ENCODE assay signal across 9 cellular contexts in the genomic region with DNA sequence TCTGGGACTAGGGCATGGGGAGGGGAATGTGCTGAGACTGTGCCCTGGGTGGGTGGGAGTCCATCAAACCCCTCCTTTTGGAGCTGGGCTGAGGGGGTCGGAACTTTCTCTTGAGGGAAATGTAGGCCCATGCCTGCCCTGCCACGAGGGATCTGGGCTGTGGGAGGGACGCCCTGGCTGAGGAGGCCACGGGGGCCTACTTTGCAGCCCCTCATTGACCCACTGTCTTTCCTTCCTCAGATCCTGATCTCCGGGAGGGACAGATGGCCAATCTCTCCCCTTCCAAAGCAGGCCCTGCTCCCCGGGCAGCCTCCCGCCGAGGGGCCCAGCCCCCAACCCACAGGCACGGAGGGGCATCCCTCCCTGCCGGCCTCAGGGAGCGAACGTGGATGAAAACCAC. TPM values are rescaled to one million over a fixed set of nuclear protein-coding genes. Genes with fewer than 3 reads are reported as not detected.
DNase-seq lines count a peak whose midpoint lies in the region; ATAC-seq, FAIRE-seq and TF ChIP-seq lines count a peak whose summit lies in the region.
"Had no signal": no experiment of that assay in that cellular context is flagged by ENCODE, and none has a peak within 500 bp of the region (broad histone marks: within the 10 kb centered on the region; RNA-seq: fewer than 3 reads in every experiment).

No MANE protein-coding gene starts in this region.

- H2BK20ac ChIP-seq in H1 (ENCODE audit: low read length) = peak overlapping the region; percentile 61; the same call in 1 of the 2 replicates

- no peaks in the 10 kb centered on the region for H3K23me2 ChIP-seq in H1 (ENCODE audit: low read depth, low read length)

- H4K20me1 ChIP-seq in H1 (replicated peaks in 1 of 2; ENCODE audit: control insufficient read depth in 1 of 2, insufficient read depth in 2 of 2, low read length in 2 of 2) = no peaks in the 10 kb centered on the region

- H2BK120ac ChIP-seq in H1 (replicated peaks; ENCODE audit: low read depth, low read length) = peak overlapping the region; percentile 61

- no peak overlapping the region for H3K23ac ChIP-seq in H1 (ENCODE audit: insufficient read length)

- POLR2A ChIA-PET in H1 (lab: Charles Lee; ENCODE audit: partially characterized antibody) = interaction anchor here (0.8 to 1.3 kb wide), 6 partner anchors 11 to 85 kb away, joined by 3 to 8 read pairs (median 4); a partner anchor contains a TSS
- POLR2A ChIA-PET in naive thymus-derived CD4-positive, alpha-beta T cell (lab: Charles Lee) = interaction anchor here (0.9 to 3.4 kb wide), 2 partner anchors 8 to 13 kb away, joined by 4 to 25 read pairs; no protein-coding TSS in a partner anchor

- TF ChIP-seq EP300 in H1 (IDR thresholded peaks at IDR 0.05; ENCODE audit: borderline replicate concordance in 1 of 2, low read depth in 2 of 2, low read length in 2 of 2) = no peak

- H3K27me3 Mint-ChIP-seq in naive thymus-derived CD4-positive, alpha-beta T cell = peaks cover 0 to 2% (median 0%) of the 10 kb centered on the region in 5 donors

- peak overlapping the region; percentile 91; the same call in 1 of the 2 replicates for H4K8ac ChIP-seq in H1 (ENCODE audit: extremely low read depth, insufficient read depth, low read length)

- H3K36me3 ChIP-seq in H1 (ENCODE audit: control insufficient read depth in 2 of 4, insufficient read depth in 4 of 4, low read length in 3 of 4) (no peaks in the 10 kb centered on the region), thyroid gland (no peaks in the 10 kb centered on the region)
- no peaks in the 10 kb centered on the region for H3K36me3 ChIP-seq in naive thymus-derived CD4-positive, alpha-beta T cell (ENCODE audit: control insufficient read depth in 2 of 3, insufficient read depth in 3 of 3, low read length in 3 of 3)

- TF ChIP-seq CTCF in H1 (IDR thresholded peaks at IDR 0.05; ENCODE audit: control extremely low read depth in 1 of 3, insufficient read depth in 1 of 3, low read depth in 1 of 3, low read length in 3 of 3) (no peak), thyroid gland (IDR thresholded peaks at IDR 0.05) (no peak)

- no peak overlapping the region for H2AFZ ChIP-seq in H1 (ENCODE audit: low read length)

- H4K5ac ChIP-seq in H1 (ENCODE audit: insufficient read length, low read depth, low read length) = peak overlapping the region; percentile 60

- H3K14ac ChIP-seq in H1 (ENCODE audit: insufficient read length) = no peak overlapping the region

- no peak overlapping the region for H2AK5ac ChIP-seq in H1 (ENCODE audit: low read depth, low read length)

- 75% methylated on average over 11 of the region's 12 CpGs; no CpG with 5 or more reads in 1 of the 2 experiments for WGBS in H1 (ENCODE audit: extremely low coverage in 1 of 2, insufficient coverage in 1 of 2, insufficient read length in 1 of 2, insufficient replicate concordance in 2 of 2, low coverage in 1 of 2, low lambda C conversion rate in 2 of 2, missing lambda C conversion rate in 1 of 2), 2 experiments
- 56 to 57% methylated on average over 12 of the region's 12 CpGs for WGBS in thyroid gland, 2 donors

- H3K4me1 Mint-ChIP-seq in naive thymus-derived CD4-positive, alpha-beta T cell = peaks cover 4 to 8% (median 7%) of the 10 kb centered on the region in 7 donors

- H3K9ac ChIP-seq in H1 (replicated peaks in 1 of 4; ENCODE audit: extremely low read depth in 1 of 4, low read depth in 3 of 4, low read length in 3 of 4) = no peak overlapping the region

- peak overlapping the region in 7 of 9 donors; percentile 10 to 97 (median 83) for H3K27ac Mint-ChIP-seq in naive thymus-derived CD4-positive, alpha-beta T cell

- no peak overlapping the region for H3K4me3 ChIP-seq in H1 (ENCODE audit: extremely low read depth in 1 of 4, insufficient read depth in 2 of 4, low read depth in 3 of 4, low read length in 4 of 4)
- H3K4me3 ChIP-seq in naive thymus-derived CD4-positive, alpha-beta T cell (ENCODE audit: low read length) = no peak overlapping the region
- H3K4me3 ChIP-seq in thyroid gland (replicated peaks in 1 of 3) = no peak overlapping the region

- ATAC-seq in naive thymus-derived CD4-positive, alpha-beta T cell = no peak

- no peak overlapping the region for H3K4ac ChIP-seq in H1 (replicated peaks; ENCODE audit: insufficient read length, low read depth, low read length)

- peak overlapping the region in 1 of 2 experiments; percentile 7; a peak in 1 of 4 replicates for H3K4me2 ChIP-seq in H1 (ENCODE audit: insufficient read depth in 1 of 2, low read depth in 2 of 2, low read length in 2 of 2)

- peak overlapping the region; percentile 34; the same call in 1 of the 2 replicates for H3K18ac ChIP-seq in H1 (ENCODE audit: extremely low read depth, low read length)

- no peak for TF ChIP-seq POLR2A in H1 (IDR thresholded peaks at IDR 0.05; ENCODE audit: control extremely low read depth in 1 of 2, low read depth in 2 of 2, low read length in 2 of 2)
- TF ChIP-seq POLR2A in thyroid gland (IDR thresholded peaks at IDR 0.05) = no peak

- H3K9me3 ChIP-seq in H1 (ENCODE audit: insufficient read depth in 2 of 2, low read depth in 1 of 2, low read length in 1 of 2) (no peaks in the 10 kb centered on the region), thyroid gland (no peaks in the 10 kb centered on the region)
- no peaks in the 10 kb centered on the region for H3K9me3 ChIP-seq in naive thymus-derived CD4-positive, alpha-beta T cell (ENCODE audit: control insufficient read depth in 2 of 3, low read length in 3 of 3)

- intact Hi-C loops in naive thymus-derived CD4-positive, alpha-beta T cell (cut with micrococcal nuclease) = loop anchor here (1.0 kb wide), 5 partner anchors 8 to 371 kb away; no protein-coding TSS in a partner anchor
- intact Hi-C loops in thyroid gland (cut with DNase I) = no loop called here

- H3K56ac ChIP-seq in H1 (replicated peaks; ENCODE audit: insufficient read length, low read depth, low read length) = no peak overlapping the region

- no peaks in the 10 kb centered on the region for H3K36me3 Mint-ChIP-seq in naive thymus-derived CD4-positive, alpha-beta T cell

- no peaks in the 10 kb centered on the region for H3K9me3 Mint-ChIP-seq in naive thymus-derived CD4-positive, alpha-beta T cell

- H3K79me2 ChIP-seq in H1 (ENCODE audit: control insufficient read depth in 1 of 2, insufficient read depth in 2 of 2, low read length in 2 of 2) = no peaks in the 10 kb centered on the region

- H3K4me1 ChIP-seq in H1 (replicated peaks in 1 of 4; ENCODE audit: control insufficient read depth in 3 of 4, insufficient read depth in 4 of 4, low read length in 3 of 4) (peaks cover 6 to 16% (median 12%) of the 10 kb centered on the region in 4 experiments), thyroid gland (peaks cover 12 to 23% of the 10 kb centered on the region in 2 donors)
- H3K4me1 ChIP-seq in naive thymus-derived CD4-positive, alpha-beta T cell (ENCODE audit: control insufficient read depth in 2 of 2, insufficient read depth in 2 of 2, low read length in 2 of 2) = peaks cover 0 to 6% of the 10 kb centered on the region in 2 donors

- peak overlapping the region; percentile 68; the same call in 1 of the 2 replicates for H2BK5ac ChIP-seq in H1 (ENCODE audit: low read depth, low read length)

- peak overlapping the region; percentile 31; the same call in 1 of the 2 replicates for H2BK15ac ChIP-seq in H1 (ENCODE audit: low read length)

- H4K91ac ChIP-seq in H1 (replicated peaks; ENCODE audit: insufficient read length, low read length) = peak overlapping the region; percentile 76

- CTCF ChIA-PET in H1 (lab: Charles Lee; ENCODE audit: partially characterized antibody) = interaction anchor here (0.7 to 7.0 kb wide), 26 partner anchors 9 to 460 kb away, joined by 3 to 55 read pairs (median 4); a partner anchor contains a TSS
- CTCF ChIA-PET in naive thymus-derived CD4-positive, alpha-beta T cell (lab: Charles Lee) = interaction anchor here (0.5 to 4.1 kb wide), 19 partner anchors 7 to 1618 kb away, joined by 3 to 68 read pairs (median 5); a partner anchor contains a TSS

- H3K4me3 Mint-ChIP-seq in naive thymus-derived CD4-positive, alpha-beta T cell = no peak overlapping the region

- FAIRE-seq in H1 (lab: Jason Lieb, UNC) = no peak

- DNase-seq in RPMI7951 (ENCODE audit: low read depth) = peak; percentile 42
- DNase-seq in H1 (ENCODE audit: low read depth in 1 of 2, low spot score in 2 of 2) = no peak
- no peak for DNase-seq in naive thymus-derived CD4-positive, alpha-beta T cell
- no peak for DNase-seq in thyroid gland
- DNase-seq in effector CD4-positive, alpha-beta T cell = no peak
- no peak for DNase-seq in amygdala (lab: John Stamatoyannopoulos, UW)
- no peak for DNase-seq in NCI-H1105 treated with DMSO at 0.1 percent for 48 hours (lab: John Stamatoyannopoulos, UW)
- no peak for DNase-seq in EL
- DNase-seq: SIG-M5 had no signal

- H2BK12ac ChIP-seq in H1 (ENCODE audit: low read depth, low read length) = peak overlapping the region; percentile 33; the same call in 1 of the 2 replicates

- H3K27me3 ChIP-seq in H1 (replicated peaks in 1 of 4; ENCODE audit: control insufficient read depth in 3 of 4, extremely low read depth in 1 of 4, insufficient read depth in 3 of 4, low read length in 3 of 4) = no peaks in the 10 kb centered on the region
- no peaks in the 10 kb centered on the region for H3K27me3 ChIP-seq in naive thymus-derived CD4-positive, alpha-beta T cell (ENCODE audit: control insufficient read depth in 2 of 2, insufficient read depth in 2 of 2, low read length in 2 of 2)
- no peaks in the 10 kb centered on the region for H3K27me3 ChIP-seq in thyroid gland

- H3K79me1 ChIP-seq in H1 (ENCODE audit: low read depth, low read length) = no peaks in the 10 kb centered on the region

- TF ChIP-seq RAD21 in H1 (IDR thresholded peaks at IDR 0.05 in 1 of 2, conservative IDR thresholded peaks at IDR 0.05 in 1 of 2; ENCODE audit: low read depth in 2 of 2, low read length in 2 of 2) = no peak

- H3K27ac ChIP-seq in H1 (ENCODE audit: low read depth, low read length) (no peak overlapping the region), thyroid gland (peak overlapping the region; percentile 75 to 88 (median 88))
- no peak overlapping the region for H3K27ac ChIP-seq in naive thymus-derived CD4-positive, alpha-beta T cell (ENCODE audit: low read depth, low read length)

RNA-seq across cellular contexts. Expression of a gene that starts 25.3 kb away (rescaled TPM):
- 45.9 and 55.0 TPM in 2 replicates for total RNA-seq in RPMI7951 (2014; rRNA removed; shearing (Covaris generic))
- 8.1 and 9.3 TPM in 2 replicates for total RNA-seq in H1 (2021; fragmentation: NEBNext Ultra II Directional; extraction: Animal tissue kit (Norgen Biotek cat#: 25700))
- 14.4 and 22.7 TPM in 2 replicates for polyA plus RNA-seq in H1 (2011; rRNA removed)
- 13.3 TPM for polyA plus RNA-seq in H1 (2011; cell fraction: cytosol; rRNA removed)
- 25.7 TPM for polyA plus RNA-seq in H1 (2011; cell fraction: nucleus; rRNA removed)
- polyA plus RNA-seq in H1 (2012, experiment 1 of 2) = 6.5 to 22.3 TPM (median 16.9 TPM) in 4 replicates
- 32.8 TPM for polyA plus RNA-seq in H1 (2012, experiment 2 of 2)
- polyA plus RNA-seq in H1 (2013, experiment 1 of 2) = 29.6 TPM
- polyA plus RNA-seq in H1 (2013, experiment 2 of 2) = 31.4 TPM
- polyA minus RNA-seq in H1 (2011; rRNA and poly(A)+ RNA removed) = 11.7 and 13.9 TPM in 2 replicates
- 14.2 TPM for polyA minus RNA-seq in H1 (2011; cell fraction: cytosol; rRNA and poly(A)+ RNA removed)
- 11.9 TPM for polyA minus RNA-seq in H1 (2011; cell fraction: nucleus; rRNA and poly(A)+ RNA removed)
- 1 to 10 TPM in 3 of 5 experiments, under 1 TPM in 2; 0.49 to 2.2 (median 1.0) TPM for total RNA-seq in naive thymus-derived CD4-positive, alpha-beta T cell
- polyA plus RNA-seq in naive thymus-derived CD4-positive, alpha-beta T cell = 1 to 10 TPM; 1.3 to 2.3 TPM
- total RNA-seq in thyroid gland = 10 to 100 TPM in 3 of 4 donors, 1 to 10 TPM in 1; 9.9 to 15.2 (median 12.0) TPM

RNA-seq across cellular contexts. Expression of a gene that starts 40.5 kb away (rescaled TPM):
- total RNA-seq in RPMI7951 (2014; rRNA removed; shearing (Covaris generic)) = 20.4 and 26.8 TPM in 2 replicates
- total RNA-seq in H1 (2021; fragmentation: NEBNext Ultra II Directional; extraction: Animal tissue kit (Norgen Biotek cat#: 25700)) = 2.6 and 3.8 TPM in 2 replicates
- polyA plus RNA-seq in H1 (2011; rRNA removed) = 3.2 and 6.4 TPM in 2 replicates
- polyA plus RNA-seq in H1 (2011; cell fraction: cytosol; rRNA removed) = 4.6 TPM
- polyA plus RNA-seq in H1 (2011; cell fraction: nucleus; rRNA removed) = 6.9 TPM
- polyA plus RNA-seq in H1 (2012, experiment 1 of 2) = 2.2 to 3.0 TPM (median 2.4 TPM) in 4 replicates
- 2.8 TPM for polyA plus RNA-seq in H1 (2012, experiment 2 of 2)
- polyA plus RNA-seq in H1 (2013, experiment 1 of 2) = 2.8 TPM
- 2.6 TPM for polyA plus RNA-seq in H1 (2013, experiment 2 of 2)
- polyA minus RNA-seq in H1 (2011; rRNA and poly(A)+ RNA removed) = 2.1 and 3.2 TPM in 2 replicates
- 1.7 TPM for polyA minus RNA-seq in H1 (2011; cell fraction: cytosol; rRNA and poly(A)+ RNA removed)
- 3.4 TPM for polyA minus RNA-seq in H1 (2011; cell fraction: nucleus; rRNA and poly(A)+ RNA removed)
- 10 to 100 TPM in 3 of 5 experiments, 1 to 10 TPM in 2; 7.5 to 14.5 (median 12.3) TPM for total RNA-seq in naive thymus-derived CD4-positive, alpha-beta T cell
- 10 to 100 TPM; 18.7 to 21.3 TPM for polyA plus RNA-seq in naive thymus-derived CD4-positive, alpha-beta T cell
- 10 to 100 TPM; 15.3 to 42.1 (median 30.1) TPM for total RNA-seq in thyroid gland

RNA-seq across cellular contexts. Expression of a gene that starts 42.9 kb away (rescaled TPM):
- total RNA-seq in RPMI7951 (2014; rRNA removed; shearing (Covaris generic)) = 26.1 and 39.7 TPM in 2 replicates
- total RNA-seq in H1 (2021; fragmentation: NEBNext Ultra II Directional; extraction: Animal tissue kit (Norgen Biotek cat#: 25700)) = 30.3 and 31.2 TPM in 2 replicates
- polyA plus RNA-seq in H1 (2011; rRNA removed) = 14.9 and 30.4 TPM in 2 replicates
- polyA plus RNA-seq in H1 (2011; cell fraction: cytosol; rRNA removed) = 12.2 TPM
- 26.0 TPM for polyA plus RNA-seq in H1 (2011; cell fraction: nucleus; rRNA removed)
- polyA plus RNA-seq in H1 (2012, experiment 1 of 2) = 25.9 to 33.8 TPM (median 31.4 TPM) in 4 replicates
- 33.5 TPM for polyA plus RNA-seq in H1 (2012, experiment 2 of 2)
- polyA plus RNA-seq in H1 (2013, experiment 1 of 2) = 25.2 TPM
- polyA plus RNA-seq in H1 (2013, experiment 2 of 2) = 25.0 TPM
- polyA minus RNA-seq in H1 (2011; rRNA and poly(A)+ RNA removed) = 12.2 and 13.9 TPM in 2 replicates
- polyA minus RNA-seq in H1 (2011; cell fraction: cytosol; rRNA and poly(A)+ RNA removed) = 35.0 TPM
- 20.9 TPM for polyA minus RNA-seq in H1 (2011; cell fraction: nucleus; rRNA and poly(A)+ RNA removed)
- total RNA-seq in naive thymus-derived CD4-positive, alpha-beta T cell = 100 to 1,000 TPM in 1 of 5 experiments, 10 to 100 TPM in 4; 42.1 to 113 (median 64.8) TPM
- 10 to 100 TPM; 18.1 to 34.3 TPM for polyA plus RNA-seq in naive thymus-derived CD4-positive, alpha-beta T cell
- total RNA-seq in thyroid gland = 100 to 1,000 TPM in 1 of 4 donors, 10 to 100 TPM in 3; 55.9 to 141 (median 76.5) TPM

Comparison
In these comparisons a context has a peak if more than half of its experiments do, and no peak if none do; other contexts are left out.
1. H3K27ac ChIP-seq: peak in thyroid gland (3 of 3); none in H1 (single experiment) and naive thymus-derived CD4-positive, alpha-beta T cell (single experiment).